ENCODE assay signal across 8 cellular contexts in the genomic region with DNA sequence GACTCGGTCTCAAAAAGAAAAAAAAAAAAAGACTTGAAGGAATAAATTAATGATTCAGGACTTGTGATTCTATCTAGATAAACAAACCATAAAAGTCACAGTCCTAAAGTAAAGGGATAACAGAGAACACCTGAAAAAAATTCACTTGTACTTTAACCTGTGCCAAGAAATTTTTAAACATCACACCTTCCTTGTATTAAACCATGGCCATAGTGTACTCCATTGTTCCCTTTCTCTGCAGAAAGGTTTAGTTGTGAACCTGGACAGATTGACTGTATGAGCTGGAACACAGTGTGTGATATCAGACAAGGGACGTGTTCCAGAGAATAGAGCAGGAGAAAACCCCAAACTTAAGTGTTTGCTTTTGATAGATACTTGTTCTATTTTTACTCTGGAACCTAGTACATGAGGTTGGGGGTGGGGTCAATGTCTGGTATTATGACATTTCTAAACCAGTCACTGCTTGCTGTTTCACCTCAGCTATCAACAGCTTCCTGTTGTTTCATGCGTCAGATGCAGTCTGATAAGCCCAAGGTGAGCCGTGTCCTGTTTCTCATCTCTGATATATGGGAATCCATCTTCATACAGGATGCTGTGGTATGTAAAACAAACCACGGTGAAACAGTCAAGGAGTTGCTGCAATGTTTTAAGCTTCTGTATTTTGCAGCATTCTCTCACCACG.
A peak's percentile ranks its signal among the peaks of the same experiment; 100 is the strongest.
DNase-seq lines count a peak whose midpoint lies in the region; ATAC-seq and TF ChIP-seq lines count a peak whose summit lies in the region.

No MANE protein-coding gene starts in this region.

- WGBS in heart right ventricle, 2 donors: 41 to 42% methylated on average over 6 of the region's 6 CpGs
- WGBS in gastroesophageal sphincter (ENCODE audit: low coverage in 1 of 2), 2 donors: 29 to 33% methylated on average over 5 to 6 of the region's 6 CpGs

- H3K9me3 ChIP-seq in heart right ventricle: no peaks in the 10 kb centered on the region
- H3K9me3 ChIP-seq in gastroesophageal sphincter: no peaks in the 10 kb centered on the region

- no peak for TF ChIP-seq POLR2A in gastroesophageal sphincter (IDR thresholded peaks at IDR 0.05)

- ATAC-seq in heart right ventricle (peak in 7 of 8 donors; percentile 45 to 72 (median 56)), Right ventricle myocardium inferior (no peak), HG03575 (IDR thresholded peaks at IDR 0.05; ENCODE audit: extremely low read depth, insufficient number of reproducible peaks, low FRiP score, unreplicated experiment) (peak; percentile 70), gastroesophageal sphincter (no peak)
- ATAC-seq in stimulated activated naive CD8-positive, alpha-beta T cell treated with anti-CD3 and anti-CD28 coated beads, Interleukin-15, Interleukin-2, amounts not matched to agents 100 U/mL and 50 U/mL, for 24 hours: peak; percentile 92

- TF ChIP-seq CTCF in heart right ventricle (IDR thresholded peaks at IDR 0.05): no peak
- no peak for TF ChIP-seq CTCF in gastroesophageal sphincter (IDR thresholded peaks at IDR 0.05)

- H3K27me3 ChIP-seq in heart right ventricle: no peaks in the 10 kb centered on the region
- H3K27me3 ChIP-seq in gastroesophageal sphincter: no peaks in the 10 kb centered on the region

- H3K4me1 ChIP-seq in heart right ventricle (peaks cover 0 to 45% (median 36%) of the 10 kb centered on the region in 9 donors), gastroesophageal sphincter (peaks cover 11 to 42% (median 16%) of the 10 kb centered on the region in 3 donors)

- intact Hi-C loops in heart right ventricle (cut with DNase I) (loop anchor here in 3 of 10 donors (5.0 kb wide), 3 partner anchors 33 to 62 kb away; a partner anchor contains a TSS), Right ventricle myocardium inferior (cut with DNase I) (loop anchor here (5.0 kb wide), 2 partner anchors 47 to 62 kb away; a partner anchor contains a TSS)

- no peak overlapping the region for H3K4me3 ChIP-seq in heart right ventricle
- no peak overlapping the region for H3K4me3 ChIP-seq in gastroesophageal sphincter

- H3K27ac ChIP-seq in heart right ventricle (peak overlapping the region in 8 of 10 donors; percentile 15 to 79 (median 58)), gastroesophageal sphincter (peak overlapping the region; percentile 57 to 78 (median 68))

- TF ChIP-seq EP300 in gastroesophageal sphincter (IDR thresholded peaks at IDR 0.05): no peak

- DNase-seq in heart right ventricle: peak in 1 of 2 donors; percentile 12
- DNase-seq in Right ventricle myocardium inferior (ENCODE audit: missing footprints): no peak
- peak; percentile 53 for DNase-seq in activated CD4-positive, alpha-beta T cell treated with anti-CD3 and anti-CD28 coated beads for 48 hours
- DNase-seq in stimulated activated naive CD8-positive, alpha-beta T cell treated with anti-CD3 and anti-CD28 coated beads, Interleukin-15, Interleukin-2, amounts not matched to agents 100 U/mL and 50 U/mL, for 24 hours: peak; percentile 29
- DNase-seq in NCI-H82 (lab: John Stamatoyannopoulos, UW): no peak
- no peak for DNase-seq in SIG-M5 (lab: John Stamatoyannopoulos, UW)

- no peaks in the 10 kb centered on the region for H3K36me3 ChIP-seq in heart right ventricle
- H3K36me3 ChIP-seq in gastroesophageal sphincter: no peaks in the 10 kb centered on the region

Comparison
In these comparisons a context has a peak if more than half of its experiments do, and no peak if none do; other contexts are left out.
1. ATAC-seq: peak in heart right ventricle (7 of 8), HG03575 (single experiment) and stimulated activated naive CD8-positive, alpha-beta T cell treated with anti-CD3 and anti-CD28 coated beads, Interleukin-15, Interleukin-2, amounts not matched to agents 100 U/mL and 50 U/mL, for 24 hours (single experiment); none in Right ventricle myocardium inferior (single experiment) and gastroesophageal sphincter (single experiment).
2. DNase-seq: peak in activated CD4-positive, alpha-beta T cell treated with anti-CD3 and anti-CD28 coated beads for 48 hours (single experiment) and stimulated activated naive CD8-positive, alpha-beta T cell treated with anti-CD3 and anti-CD28 coated beads, Interleukin-15, Interleukin-2, amounts not matched to agents 100 U/mL and 50 U/mL, for 24 hours (single experiment); none in Right ventricle myocardium inferior (single experiment), NCI-H82 (single experiment) and SIG-M5 (single experiment).